8 cellular contexts compared by ENCODE assay signal in genomic region chr1:54487571-54488050, GRCh38.
DNase-seq lines count a peak whose midpoint lies in the region; ATAC-seq and TF ChIP-seq lines count a peak whose summit lies in the region.

No MANE protein-coding gene starts in this region.

- POLR2A ChIA-PET in activated CD8-positive, alpha-beta T cell treated with anti-CD3 and anti-CD28 coated beads for 36 hours (lab: Charles Lee), result interaction anchor here (0.8 to 1.8 kb wide), 8 partner anchors 10 to 213 kb away, joined by 3 to 7 read pairs (median 4); no protein-coding TSS in a partner anchor

- ATAC-seq in GM18909 (IDR thresholded peaks at IDR 0.05; ENCODE audit: poor library complexity, unreplicated experiment) (peak; percentile 2), sciatic nerve (peak; percentile 0), HG02870 (IDR thresholded peaks at IDR 0.05; ENCODE audit: unreplicated experiment) (no peak), GM19395 (IDR thresholded peaks at IDR 0.05; ENCODE audit: unreplicated experiment) (no peak)
- no peak for ATAC-seq in activated CD8-positive, alpha-beta T cell treated with anti-CD3 and anti-CD28 coated beads for 36 hours

- no peaks in the 10 kb centered on the region for H3K9me3 ChIP-seq in left ventricle myocardium inferior (replicated peaks)

- H3K27ac Mint-ChIP-seq in activated CD8-positive, alpha-beta T cell treated with anti-CD3 and anti-CD28 coated beads for 36 hours, result no peak overlapping the region

- H3K27ac ChIP-seq in 22Rv1, result peak overlapping the region; percentile 83
- peak overlapping the region; percentile 95 for H3K27ac ChIP-seq in left ventricle myocardium inferior (replicated peaks)

- H3K4me1 ChIP-seq in left ventricle myocardium inferior, result peaks cover 42% of the 10 kb centered on the region

- peaks cover 26% of the 10 kb centered on the region for H3K4me1 Mint-ChIP-seq in activated CD8-positive, alpha-beta T cell treated with anti-CD3 and anti-CD28 coated beads for 36 hours (ENCODE audit: low read depth)

- peak overlapping the region; percentile 30 for H3K4me3 Mint-ChIP-seq in activated CD8-positive, alpha-beta T cell treated with anti-CD3 and anti-CD28 coated beads for 36 hours

- no peaks in the 10 kb centered on the region for H3K36me3 ChIP-seq in left ventricle myocardium inferior

- H3K4me3 ChIP-seq in left ventricle myocardium inferior, result peak overlapping the region; percentile 79

- CTCF ChIA-PET in activated CD8-positive, alpha-beta T cell treated with anti-CD3 and anti-CD28 coated beads for 36 hours (lab: Charles Lee), result interaction anchor here (1.5 to 5.3 kb wide), 6 partner anchors 10 to 288 kb away, joined by 3 to 81 read pairs (median 8); partner anchors contain the start of genes CYB5RL, MRPL37 and SSBP3

- no peaks in the 10 kb centered on the region for H3K27me3 ChIP-seq in left ventricle myocardium inferior (ENCODE audit: low read depth)

- TF ChIP-seq CTCF in 22Rv1 (IDR thresholded peaks at IDR 0.05) (no peak), left ventricle myocardium inferior (IDR thresholded peaks at IDR 0.05; ENCODE audit: borderline replicate concordance) (no peak)
- no peak for TF ChIP-seq CTCF in activated CD8-positive, alpha-beta T cell treated with anti-CD3 and anti-CD28 coated beads for 36 hours (IDR thresholded peaks at IDR 0.05)

- no peaks in the 10 kb centered on the region for H3K9me3 Mint-ChIP-seq in activated CD8-positive, alpha-beta T cell treated with anti-CD3 and anti-CD28 coated beads for 36 hours

- DNase-seq in activated CD8-positive, alpha-beta T cell treated with anti-CD3 and anti-CD28 coated beads for 36 hours, result no peak
- DNase-seq in left ventricle myocardium inferior (peak; percentile 43), sciatic nerve (ENCODE audit: low spot score) (peak; percentile 70)
- no peak for DNase-seq in activated CD4-positive, alpha-beta T cell treated with anti-CD3 and anti-CD28 coated beads for 48 hours

- peaks cover 9% of the 10 kb centered on the region for H3K27me3 Mint-ChIP-seq in activated CD8-positive, alpha-beta T cell treated with anti-CD3 and anti-CD28 coated beads for 36 hours

- H3K36me3 Mint-ChIP-seq in activated CD8-positive, alpha-beta T cell treated with anti-CD3 and anti-CD28 coated beads for 36 hours (ENCODE audit: low read depth), result no peaks in the 10 kb centered on the region

- intact Hi-C loops in activated CD8-positive, alpha-beta T cell treated with anti-CD3 and anti-CD28 coated beads for 36 hours (cut with micrococcal nuclease), result loop anchor here (2.0 to 10.0 kb wide), 4 partner anchors 127 to 363 kb away; partner anchors contain the start of genes CYB5RL and MRPL37
- intact Hi-C loops in left ventricle myocardium inferior (cut with micrococcal nuclease), result loop anchor here (2.0 kb wide), 1 partner anchor 79 kb away; no protein-coding TSS in a partner anchor
- intact Hi-C loops in sciatic nerve (cut with DNase I), result loop anchor here (2.0 to 10.0 kb wide), 3 partner anchors 79 to 360 kb away; no protein-coding TSS in a partner anchor

Comparison
In these comparisons a context has a peak if more than half of its experiments do, and no peak if none do; other contexts are left out.
1. ATAC-seq: peak in GM18909 (single experiment) and sciatic nerve (single experiment); none in activated CD8-positive, alpha-beta T cell treated with anti-CD3 and anti-CD28 coated beads for 36 hours (single experiment), HG02870 (single experiment) and GM19395 (single experiment).
2. DNase-seq: peak in left ventricle myocardium inferior (single experiment) and sciatic nerve (single experiment); none in activated CD8-positive, alpha-beta T cell treated with anti-CD3 and anti-CD28 coated beads for 36 hours (single experiment) and activated CD4-positive, alpha-beta T cell treated with anti-CD3 and anti-CD28 coated beads for 48 hours (single experiment).